14 cellular contexts compared by ENCODE assay signal in the genomic region with DNA sequence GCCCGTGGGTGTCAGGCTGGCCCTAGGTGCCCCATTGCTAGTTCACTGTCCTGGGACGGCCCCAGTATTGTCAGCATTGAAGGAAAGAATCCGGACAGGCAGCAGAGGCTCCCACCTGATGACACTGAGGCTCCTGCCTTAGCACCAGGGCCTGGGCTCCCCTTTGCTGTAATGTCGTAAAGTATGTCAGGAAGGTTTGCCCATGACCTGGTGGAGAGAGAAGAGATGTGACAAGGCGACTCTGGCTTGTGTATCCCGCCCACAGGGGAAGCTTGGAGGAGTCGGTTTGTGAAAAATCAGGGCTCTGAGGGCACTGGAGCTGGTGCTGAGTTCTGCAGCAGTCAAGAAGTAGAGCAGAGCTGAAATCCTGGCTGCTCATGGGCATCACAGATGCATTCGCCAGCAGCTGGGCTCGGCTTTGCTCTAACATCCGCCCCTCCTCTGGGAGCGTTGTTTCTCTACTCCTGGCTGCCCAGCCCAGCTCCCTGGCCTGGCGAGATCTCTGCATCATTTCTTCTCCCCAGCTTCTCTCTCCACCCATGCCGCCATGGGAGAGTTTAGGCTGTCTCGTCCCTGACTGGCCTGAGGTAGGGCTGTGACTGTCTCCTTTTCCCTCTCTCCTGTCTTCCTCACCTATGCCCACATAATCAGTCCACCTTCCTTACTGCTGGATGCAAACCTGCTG.
"Had no signal": no experiment of that assay in that cellular context is flagged by ENCODE, and none has a peak within 500 bp of the region (broad histone marks: within the 10 kb centered on the region; RNA-seq: fewer than 3 reads in every experiment).

No MANE protein-coding gene starts in this region.

- H3K27me3 ChIP-seq: ascending aorta, breast epithelium, heart right ventricle had no signal

- H3K9me3 Mint-ChIP-seq: activated naive CD8-positive, alpha-beta T cell treated with anti-CD3 and anti-CD28 coated beads, Interleukin-2, amount 50 U/mL, for 24 hours; dendritic cell treated with granulocyte-macrophage colony-stimulating factor and Interleukin-4, amounts not matched to agents 40 ng/mL and 50 ng/mL, for 4 days; effector memory CD8-positive, alpha-beta T cell; stimulated activated naive CD8-positive, alpha-beta T cell treated with anti-CD3 and anti-CD28 coated beads, Interleukin-15, amount 100 ng/mL, for 72 hours had no signal

- H2AFZ ChIP-seq: parathyroid adenoma had no signal

- H3K4me3 ChIP-seq: ascending aorta, breast epithelium, heart right ventricle, lower lobe of right lung, SK-N-MC had no signal

- DNase-seq: activated naive CD4-positive, alpha-beta T cell; activated naive CD8-positive, alpha-beta T cell treated with anti-CD3 and anti-CD28 coated beads, Interleukin-2, amount 50 U/mL, for 24 hours; effector memory CD8-positive, alpha-beta T cell; foreskin melanocyte; heart right ventricle; left cardiac atrium; lower lobe of right lung; midbrain; stimulated activated naive CD8-positive, alpha-beta T cell treated with anti-CD3 and anti-CD28 coated beads, Interleukin-15, amount 100 ng/mL, for 72 hours had no signal

- H3K27ac ChIP-seq: ascending aorta, breast epithelium, heart right ventricle, lower lobe of right lung, parathyroid adenoma, SK-N-MC had no signal

- ATAC-seq: activated naive CD8-positive, alpha-beta T cell treated with anti-CD3 and anti-CD28 coated beads, Interleukin-2, amount 50 U/mL, for 24 hours; effector memory CD8-positive, alpha-beta T cell; heart right ventricle; left cardiac atrium; lower lobe of right lung; stimulated activated naive CD8-positive, alpha-beta T cell treated with anti-CD3 and anti-CD28 coated beads, Interleukin-15, amount 100 ng/mL, for 72 hours had no signal

- H3K9ac ChIP-seq: parathyroid adenoma had no signal

- H3K4me1 ChIP-seq: breast epithelium, parathyroid adenoma had no signal

- H3K79me2 ChIP-seq: parathyroid adenoma had no signal

- H3K9me3 ChIP-seq: ascending aorta, breast epithelium, heart right ventricle, lower lobe of right lung had no signal

- H3K27ac Mint-ChIP-seq: activated naive CD8-positive, alpha-beta T cell treated with anti-CD3 and anti-CD28 coated beads, Interleukin-2, amount 50 U/mL, for 24 hours; dendritic cell treated with granulocyte-macrophage colony-stimulating factor and Interleukin-4, amounts not matched to agents 40 ng/mL and 50 ng/mL, for 4 days; effector memory CD8-positive, alpha-beta T cell had no signal

- H3K36me3 ChIP-seq: breast epithelium had no signal

- H3K27me3 Mint-ChIP-seq: activated naive CD8-positive, alpha-beta T cell treated with anti-CD3 and anti-CD28 coated beads, Interleukin-2, amount 50 U/mL, for 24 hours; effector memory CD8-positive, alpha-beta T cell; stimulated activated naive CD8-positive, alpha-beta T cell treated with anti-CD3 and anti-CD28 coated beads, Interleukin-15, amount 100 ng/mL, for 72 hours had no signal

- H3K4me3 Mint-ChIP-seq: activated naive CD8-positive, alpha-beta T cell treated with anti-CD3 and anti-CD28 coated beads, Interleukin-2, amount 50 U/mL, for 24 hours; dendritic cell treated with granulocyte-macrophage colony-stimulating factor and Interleukin-4, amounts not matched to agents 40 ng/mL and 50 ng/mL, for 4 days; effector memory CD8-positive, alpha-beta T cell; stimulated activated naive CD8-positive, alpha-beta T cell treated with anti-CD3 and anti-CD28 coated beads, Interleukin-15, amount 100 ng/mL, for 72 hours had no signal
